Comparison of ENCODE assay signal across 9 cellular contexts in genomic region chr10:17512341-17513001, GRCh38. TPM values are rescaled to one million over a fixed set of nuclear protein-coding genes. Genes with fewer than 3 reads are reported as not detected.
DNase-seq lines count a peak whose midpoint lies in the region; ATAC-seq and TF ChIP-seq lines count a peak whose summit lies in the region.
"Had no signal": no experiment of that assay in that cellular context is flagged by ENCODE, and none has a peak within 500 bp of the region (broad histone marks: within the 10 kb centered on the region; RNA-seq: fewer than 3 reads in every experiment).

No MANE protein-coding gene starts in this region.

- H3K9me3 Mint-ChIP-seq in nephron progenitor cell (peaks cover 14% of the 10 kb centered on the region), WTC11 (peaks cover 26% of the 10 kb centered on the region)

- TF ChIP-seq CTCF in nephron progenitor cell (IDR thresholded peaks at IDR 0.05) (no peak), WTC11 (IDR thresholded peaks at IDR 0.05) (no peak)

- H3K4me1 Mint-ChIP-seq in nephron progenitor cell, result no peaks in the 10 kb centered on the region
- peaks cover 5% of the 10 kb centered on the region; the same call in 1 of the 2 replicates for H3K4me1 Mint-ChIP-seq in WTC11

- H3K4me3 Mint-ChIP-seq in nephron progenitor cell, result no peak overlapping the region
- H3K4me3 Mint-ChIP-seq in WTC11, result no peak overlapping the region

- H3K36me3 Mint-ChIP-seq in nephron progenitor cell (ENCODE audit: low read depth) (no peaks in the 10 kb centered on the region), WTC11 (peaks cover 8% of the 10 kb centered on the region)

- H3K27me3 Mint-ChIP-seq in nephron progenitor cell (ENCODE audit: low read depth, poor library complexity), result peaks cover 6% of the 10 kb centered on the region
- no peaks in the 10 kb centered on the region; the same call in 1 of the 2 replicates for H3K27me3 Mint-ChIP-seq in WTC11 (ENCODE audit: low read depth)

- peak; percentile 24 for ATAC-seq in GM18511 (IDR thresholded peaks at IDR 0.05; ENCODE audit: unreplicated experiment)
- peak; percentile 68 for ATAC-seq in sciatic nerve
- no peak; the same call in 1 of the 2 replicates for ATAC-seq in WTC11
- ATAC-seq in HG03159 (IDR thresholded peaks at IDR 0.05; ENCODE audit: unreplicated experiment), result no peak
- ATAC-seq in GM19463 (IDR thresholded peaks at IDR 0.05; ENCODE audit: unreplicated experiment), result no peak

- POLR2A ChIA-PET in WTC11 (lab: Charles Lee), result no interaction called here

- DNase-seq in SW 1271 (lab: John Stamatoyannopoulos, UW), result peak; percentile 58 to 87
- peak; percentile 90 for DNase-seq in foreskin melanocyte
- peak; percentile 59 for DNase-seq in sciatic nerve (ENCODE audit: low spot score)
- no peak for DNase-seq in nephron progenitor cell
- DNase-seq in WTC11 (ENCODE audit: low spot score), result no peak
- DNase-seq: NCI-H510A had no signal

- H3K27ac Mint-ChIP-seq in nephron progenitor cell (no peak overlapping the region), WTC11 (no peak overlapping the region)

- CTCF ChIA-PET in WTC11 (lab: Charles Lee), result no interaction called here

- intact Hi-C loops in sciatic nerve (cut with DNase I), result no loop called here

TF ChIP-seq in WTC11, 78 proteins besides CTCF, POLR2A, EP300 and RAD21:
- TF ChIP-seq MXD4 (CRISPR knock-in tag; IDR thresholded peaks at IDR 0.05; ENCODE audit: borderline replicate concordance) (no peak), OVOL2 (CRISPR knock-in tag; IDR thresholded peaks at IDR 0.05; ENCODE audit: borderline replicate concordance) (no peak), TEAD1 (CRISPR knock-in tag; IDR thresholded peaks at IDR 0.05) (no peak), ZNF232 (CRISPR knock-in tag; IDR thresholded peaks at IDR 0.05) (no peak), USF1 (CRISPR knock-in tag; IDR thresholded peaks at IDR 0.05) (no peak), CREM (CRISPR knock-in tag; IDR thresholded peaks at IDR 0.05) (no peak), GTF2I (CRISPR knock-in tag; conservative IDR thresholded peaks at IDR 0.05) (no peak), TP53 (CRISPR knock-in tag; IDR thresholded peaks at IDR 0.05) (no peak), ZBTB21 (CRISPR knock-in tag; IDR thresholded peaks at IDR 0.05; ENCODE audit: borderline replicate concordance) (no peak), GABPB1 (CRISPR knock-in tag; IDR thresholded peaks at IDR 0.05) (no peak), ZNF671 (CRISPR knock-in tag; IDR thresholded peaks at IDR 0.05) (no peak), NR3C1 (CRISPR knock-in tag; conservative IDR thresholded peaks at IDR 0.05; ENCODE audit: low read depth) (no peak), NFATC4 (CRISPR knock-in tag; IDR thresholded peaks at IDR 0.05) (no peak), STAT6 (CRISPR knock-in tag; conservative IDR thresholded peaks at IDR 0.05; ENCODE audit: low read depth) (no peak), E2F1 (CRISPR knock-in tag; IDR thresholded peaks at IDR 0.05) (no peak), E2F4 (CRISPR knock-in tag; IDR thresholded peaks at IDR 0.05; ENCODE audit: borderline replicate concordance, low read depth) (no peak)
- TF ChIP-seq, protein P1, sequence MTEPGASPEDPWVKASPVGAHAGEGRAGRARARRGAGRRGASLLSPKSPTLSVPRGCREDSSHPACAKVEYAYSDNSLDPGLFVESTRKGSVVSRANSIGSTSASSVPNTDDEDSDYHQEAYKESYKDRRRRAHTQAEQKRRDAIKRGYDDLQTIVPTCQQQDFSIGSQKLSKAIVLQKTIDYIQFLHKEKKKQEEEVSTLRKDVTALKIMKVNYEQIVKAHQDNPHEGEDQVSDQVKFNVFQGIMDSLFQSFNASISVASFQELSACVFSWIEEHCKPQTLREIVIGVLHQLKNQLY (CRISPR knock-in tag; IDR thresholded peaks at IDR 0.05), result no peak
- TF ChIP-seq, protein P2, sequence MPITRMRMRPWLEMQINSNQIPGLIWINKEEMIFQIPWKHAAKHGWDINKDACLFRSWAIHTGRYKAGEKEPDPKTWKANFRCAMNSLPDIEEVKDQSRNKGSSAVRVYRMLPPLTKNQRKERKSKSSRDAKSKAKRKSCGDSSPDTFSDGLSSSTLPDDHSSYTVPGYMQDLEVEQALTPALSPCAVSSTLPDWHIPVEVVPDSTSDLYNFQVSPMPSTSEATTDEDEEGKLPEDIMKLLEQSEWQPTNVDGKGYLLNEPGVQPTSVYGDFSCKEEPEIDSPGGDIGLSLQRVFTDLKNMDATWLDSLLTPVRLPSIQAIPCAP (CRISPR knock-in tag; IDR thresholded peaks at IDR 0.05), result no peak

RNA-seq across cellular contexts. Expression of gene ST8SIA6, which starts 58.1 kb away (rescaled TPM):
- total RNA-seq in sciatic nerve (2.5 TPM), WTC11 (2021) (1.9 to 3.5 TPM (median 2.7 TPM) in 3 replicates)

Comparison
In these comparisons a context has a peak if more than half of its experiments do, and no peak if none do; other contexts are left out.
1. ATAC-seq: peak in GM18511 (single experiment) and sciatic nerve (single experiment); none in WTC11 (single experiment), HG03159 (single experiment) and GM19463 (single experiment).
2. DNase-seq: peak in SW 1271 (2 of 2), foreskin melanocyte (single experiment) and sciatic nerve (single experiment); none in nephron progenitor cell (single experiment) and WTC11 (single experiment).